Comparison of ENCODE assay signal across 20 cellular contexts in genomic region chr10:16952010-16952550, GRCh38.
DNase-seq lines count a peak whose midpoint lies in the region; ATAC-seq lines count a peak whose summit lies in the region.
"Had no signal": no experiment of that assay in that cellular context is flagged by ENCODE, and none has a peak within 500 bp of the region (broad histone marks: within the 10 kb centered on the region; RNA-seq: fewer than 3 reads in every experiment).

No MANE protein-coding gene starts in this region.

- peaks cover 20% of the 10 kb centered on the region for H3K4me1 Mint-ChIP-seq in activated naive CD4-positive, alpha-beta T cell treated with anti-CD3 and anti-CD28 coated beads, Interleukin-2, amount 50 U/mL, for 24 hours
- peaks cover 7% of the 10 kb centered on the region for H3K4me1 Mint-ChIP-seq in T-helper 17 cell
- H3K4me1 Mint-ChIP-seq in stimulated activated effector memory CD8-positive, alpha-beta T cell treated with anti-CD3 and anti-CD28 coated beads, Interleukin-12 subunit alpha, Interleukin-12 subunit beta, amount 100 ng/mL, for 72 hours: peaks cover 12% of the 10 kb centered on the region
- peaks cover 31% of the 10 kb centered on the region for H3K4me1 Mint-ChIP-seq in activated T-cell treated with anti-CD3 and anti-CD28 coated beads, Interleukin-2, amount 50 U/mL, for 72 hours (ENCODE audit: low read depth)
- H3K4me1 Mint-ChIP-seq: activated T-helper 17 cell treated with anti-CD3 and anti-CD28 coated beads, Interleukin-2, amount 50 U/mL, for 72 hours had no signal

- H3K36me3 Mint-ChIP-seq in activated naive CD4-positive, alpha-beta T cell treated with anti-CD3 and anti-CD28 coated beads, Interleukin-2, amount 50 U/mL, for 24 hours: peaks cover 8% of the 10 kb centered on the region
- H3K36me3 Mint-ChIP-seq in T-helper 17 cell (ENCODE audit: low read depth): no peaks in the 10 kb centered on the region
- no peaks in the 10 kb centered on the region for H3K36me3 Mint-ChIP-seq in stimulated activated effector memory CD8-positive, alpha-beta T cell treated with anti-CD3 and anti-CD28 coated beads, Interleukin-12 subunit alpha, Interleukin-12 subunit beta, amount 100 ng/mL, for 72 hours
- no peaks in the 10 kb centered on the region for H3K36me3 Mint-ChIP-seq in activated T-cell treated with anti-CD3 and anti-CD28 coated beads, Interleukin-2, amount 50 U/mL, for 72 hours (ENCODE audit: insufficient read depth in 2 of 2)

- H3K27ac Mint-ChIP-seq in activated naive CD4-positive, alpha-beta T cell treated with anti-CD3 and anti-CD28 coated beads, Interleukin-2, amount 50 U/mL, for 24 hours: peak overlapping the region; percentile 9
- H3K27ac Mint-ChIP-seq in T-helper 17 cell: peak overlapping the region; percentile 59
- H3K27ac Mint-ChIP-seq in stimulated activated effector memory CD8-positive, alpha-beta T cell treated with anti-CD3 and anti-CD28 coated beads, Interleukin-12 subunit alpha, Interleukin-12 subunit beta, amount 100 ng/mL, for 72 hours: peak overlapping the region; percentile 21
- H3K27ac Mint-ChIP-seq in activated T-cell treated with anti-CD3 and anti-CD28 coated beads, Interleukin-2, amount 50 U/mL, for 72 hours: no peak overlapping the region
- H3K27ac Mint-ChIP-seq: activated T-helper 17 cell treated with anti-CD3 and anti-CD28 coated beads, Interleukin-2, amount 50 U/mL, for 72 hours; IgD-negative memory B cell had no signal

- no peaks in the 10 kb centered on the region for H3K9me3 ChIP-seq in T-helper 17 cell (ENCODE audit: control insufficient read depth, low read length, poor library complexity, severe bottlenecking)
- H3K9me3 ChIP-seq: lower lobe of right lung, vagina had no signal

- no peaks in the 10 kb centered on the region for H3K9me3 Mint-ChIP-seq in activated naive CD4-positive, alpha-beta T cell treated with anti-CD3 and anti-CD28 coated beads, Interleukin-2, amount 50 U/mL, for 24 hours
- H3K9me3 Mint-ChIP-seq in stimulated activated effector memory CD8-positive, alpha-beta T cell treated with anti-CD3 and anti-CD28 coated beads, Interleukin-12 subunit alpha, Interleukin-12 subunit beta, amount 100 ng/mL, for 72 hours: no peaks in the 10 kb centered on the region
- H3K9me3 Mint-ChIP-seq in activated T-cell treated with anti-CD3 and anti-CD28 coated beads, Interleukin-2, amount 50 U/mL, for 72 hours: no peaks in the 10 kb centered on the region
- H3K9me3 Mint-ChIP-seq: activated T-helper 17 cell treated with anti-CD3 and anti-CD28 coated beads, Interleukin-2, amount 50 U/mL, for 72 hours had no signal

- H3K4me3 Mint-ChIP-seq in activated naive CD4-positive, alpha-beta T cell treated with anti-CD3 and anti-CD28 coated beads, Interleukin-2, amount 50 U/mL, for 24 hours: no peak overlapping the region
- no peak overlapping the region for H3K4me3 Mint-ChIP-seq in T-helper 17 cell
- H3K4me3 Mint-ChIP-seq in stimulated activated effector memory CD8-positive, alpha-beta T cell treated with anti-CD3 and anti-CD28 coated beads, Interleukin-12 subunit alpha, Interleukin-12 subunit beta, amount 100 ng/mL, for 72 hours: no peak overlapping the region
- no peak overlapping the region for H3K4me3 Mint-ChIP-seq in activated T-cell treated with anti-CD3 and anti-CD28 coated beads, Interleukin-2, amount 50 U/mL, for 72 hours
- H3K4me3 Mint-ChIP-seq: activated T-helper 17 cell treated with anti-CD3 and anti-CD28 coated beads, Interleukin-2, amount 50 U/mL, for 72 hours; IgD-negative memory B cell had no signal

- no peak for ATAC-seq in T-helper 17 cell
- no peak for ATAC-seq in stimulated activated effector memory CD8-positive, alpha-beta T cell treated with anti-CD3 and anti-CD28 coated beads, Interleukin-12 subunit alpha, Interleukin-12 subunit beta, amount 100 ng/mL, for 72 hours
- ATAC-seq in activated T-cell treated with anti-CD3 and anti-CD28 coated beads, Interleukin-2, amount 50 U/mL, for 72 hours (replicated peaks in 1 of 2): no peak
- no peak for ATAC-seq in GM18909 (IDR thresholded peaks at IDR 0.05; ENCODE audit: poor library complexity, unreplicated experiment)
- ATAC-seq: activated T-helper 17 cell treated with anti-CD3 and anti-CD28 coated beads, Interleukin-2, amount 50 U/mL, for 72 hours; lower lobe of right lung; stimulated activated naive CD8-positive, alpha-beta T cell treated with anti-CD3 and anti-CD28 coated beads, Interleukin-15, Interleukin-2, amounts not matched to agents 100 U/mL and 50 U/mL, for 24 hours had no signal

- no peak for DNase-seq in activated naive CD4-positive, alpha-beta T cell treated with Interleukin-2 at 50 U/mL for 16 hours
- DNase-seq in T-helper 17 cell: no peak
- DNase-seq in kidney tubule cell (ENCODE audit: low spot score): peak; percentile 42
- no peak for DNase-seq in stimulated activated effector memory CD8-positive, alpha-beta T cell treated with anti-CD3 and anti-CD28 coated beads, Interleukin-12 subunit alpha, Interleukin-12 subunit beta, amount 100 ng/mL, for 72 hours (ENCODE audit: low spot score in 2 of 2)
- no peak for DNase-seq in activated T-cell treated with anti-CD3 and anti-CD28 coated beads, Interleukin-2, amount 50 U/mL, for 72 hours
- no peak for DNase-seq in NCI-H2227 treated with DMSO at 0.1 percent for 48 hours (lab: John Stamatoyannopoulos, UW)
- DNase-seq: activated CD4-positive, alpha-beta T cell treated with anti-CD3 and anti-CD28 coated beads, Interleukin-2, amount 50 U/mL, for 1 hour; anterior cingulate cortex; HCEC 1CT; lower lobe of right lung; NCI-H1417 treated with DMSO at 0.1 percent for 48 hours; NCI-H524 treated with DMSO at 0.1 percent for 48 hours; small intestine; stimulated activated naive CD8-positive, alpha-beta T cell treated with anti-CD3 and anti-CD28 coated beads, Interleukin-15, Interleukin-2, amounts not matched to agents 100 U/mL and 50 U/mL, for 24 hours; T1000 had no signal

- no peaks in the 10 kb centered on the region for H3K27me3 Mint-ChIP-seq in activated naive CD4-positive, alpha-beta T cell treated with anti-CD3 and anti-CD28 coated beads, Interleukin-2, amount 50 U/mL, for 24 hours
- H3K27me3 Mint-ChIP-seq in T-helper 17 cell: no peaks in the 10 kb centered on the region
- H3K27me3 Mint-ChIP-seq in activated T-cell treated with anti-CD3 and anti-CD28 coated beads, Interleukin-2, amount 50 U/mL, for 72 hours (ENCODE audit: low read depth): no peaks in the 10 kb centered on the region
- H3K27me3 Mint-ChIP-seq: activated T-helper 17 cell treated with anti-CD3 and anti-CD28 coated beads, Interleukin-2, amount 50 U/mL, for 72 hours; IgD-negative memory B cell had no signal
